Comparison of ENCODE assay signal across 8 cellular contexts in the genomic region with DNA sequence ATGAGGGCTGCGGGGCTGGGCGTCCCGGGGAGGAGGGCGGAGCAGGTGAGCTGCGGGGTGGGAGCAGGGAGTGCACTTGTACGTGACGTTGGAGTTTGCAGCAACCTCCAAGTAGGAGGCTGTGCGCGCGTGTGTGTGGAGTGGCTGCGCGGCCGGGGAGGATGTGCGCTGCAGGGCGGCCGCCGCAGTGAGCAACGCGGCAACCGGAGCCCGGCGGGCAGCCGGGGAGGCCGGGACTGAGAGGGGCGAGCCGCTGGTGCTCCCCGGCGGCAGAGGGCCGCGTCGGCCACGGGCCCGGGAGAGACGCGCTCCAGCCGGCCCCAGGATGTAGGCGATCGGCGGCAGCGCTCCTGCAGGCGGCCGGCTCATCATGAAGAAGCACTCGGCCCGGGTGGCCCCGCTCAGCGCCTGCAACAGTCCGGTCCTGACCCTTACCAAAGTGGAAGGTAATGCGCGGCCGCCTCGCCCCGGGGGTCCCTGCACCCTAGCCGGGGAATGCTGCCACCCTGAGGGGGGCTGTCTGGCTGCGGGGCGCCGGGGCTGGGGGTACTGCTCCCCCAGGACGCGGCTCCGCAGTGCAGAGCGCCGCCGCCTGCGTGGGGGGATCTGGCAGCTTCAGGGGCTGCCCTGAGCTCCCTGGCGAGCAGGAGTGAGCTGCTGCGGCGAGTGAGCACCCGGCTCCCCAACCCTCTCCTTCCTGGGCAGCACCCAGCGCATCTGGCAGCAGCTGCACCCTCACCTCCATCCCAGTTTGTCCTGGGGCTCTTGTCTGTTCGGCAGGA.
DNase-seq lines count a peak whose midpoint lies in the region; ATAC-seq and TF ChIP-seq lines count a peak whose summit lies in the region.

No MANE protein-coding gene starts in this region.

- H3K9ac ChIP-seq in colonic mucosa (ENCODE audit: low read depth in 2 of 2, low read length in 2 of 2) (no peak overlapping the region), mesendoderm (ENCODE audit: low read length) (peak overlapping the region; percentile 84), subcutaneous abdominal adipose tissue (ENCODE audit: low read length in 5 of 5) (no peak overlapping the region)

- ATAC-seq in GM18502 (IDR thresholded peaks at IDR 0.05; ENCODE audit: poor library complexity, unreplicated experiment) (peak; percentile 51), HG03025 (IDR thresholded peaks at IDR 0.05; ENCODE audit: low FRiP score, unreplicated experiment) (peak; percentile 47), GM18870 (IDR thresholded peaks at IDR 0.05; ENCODE audit: unreplicated experiment) (no peak)

- H3K56ac ChIP-seq in mesendoderm (ENCODE audit: low read length): peak overlapping the region; percentile 91

- TF ChIP-seq CTCF in colonic mucosa (IDR thresholded peaks at IDR 0.05): no peak

- H3K4me2 ChIP-seq in mesendoderm (ENCODE audit: low read length): peak overlapping the region; percentile 93

- no peak overlapping the region for H3K4ac ChIP-seq in mesendoderm (ENCODE audit: low read depth, low read length)

- H2BK120ac ChIP-seq in mesendoderm (ENCODE audit: low read depth, low read length): no peak overlapping the region

- no peaks in the 10 kb centered on the region for H3K36me3 ChIP-seq in colonic mucosa
- H3K36me3 ChIP-seq in mesendoderm (ENCODE audit: control insufficient read depth, insufficient read depth, low read length): no peaks in the 10 kb centered on the region
- no peaks in the 10 kb centered on the region for H3K36me3 ChIP-seq in subcutaneous abdominal adipose tissue (ENCODE audit: control insufficient read depth in 5 of 5, insufficient read depth in 5 of 5, low read length in 5 of 5)

- H4K5ac ChIP-seq in mesendoderm (ENCODE audit: low read length): no peak overlapping the region

- H3K27me3 ChIP-seq in colonic mucosa (peaks cover 15% of the 10 kb centered on the region), mesendoderm (ENCODE audit: insufficient read depth, low read length, poor library complexity) (no peaks in the 10 kb centered on the region), subcutaneous abdominal adipose tissue (ENCODE audit: control insufficient read depth in 5 of 5, insufficient read depth in 4 of 5, low read length in 5 of 5) (peaks cover 23 to 32% (median 28%) of the 10 kb centered on the region in 5 donors)

- no peaks in the 10 kb centered on the region for H3K9me3 ChIP-seq in colonic mucosa
- peaks cover 0 to 3% (median 0%) of the 10 kb centered on the region in 5 donors for H3K9me3 ChIP-seq in subcutaneous abdominal adipose tissue (ENCODE audit: control insufficient read depth in 5 of 5, low read length in 5 of 5)

- DNase-seq in SW480 (ENCODE audit: low spot score) (peak; percentile 7), colonic mucosa (no peak), mesendoderm (peak; percentile 64), NCI-H1436 (lab: John Stamatoyannopoulos, UW) (no peak)

- H3K27ac ChIP-seq in colonic mucosa (no peak overlapping the region), mesendoderm (ENCODE audit: low read depth, low read length) (no peak overlapping the region), subcutaneous abdominal adipose tissue (ENCODE audit: low read depth, low read length) (no peak overlapping the region)

- no peaks in the 10 kb centered on the region for H3K79me1 ChIP-seq in mesendoderm (ENCODE audit: low read length)

- no peak overlapping the region for H2AK5ac ChIP-seq in mesendoderm (ENCODE audit: low read length)

- H3K79me2 ChIP-seq in mesendoderm (ENCODE audit: control insufficient read depth, insufficient read depth, low read length): no peaks in the 10 kb centered on the region

- no CpG with 5 or more reads among the region's 69 CpGs for WGBS in mesendoderm (ENCODE audit: extremely low coverage, insufficient coverage, low lambda C conversion rate)

- intact Hi-C loops in colonic mucosa (cut with DNase I): no loop called here

- H4K8ac ChIP-seq in mesendoderm (ENCODE audit: low read depth, low read length): no peak overlapping the region

- H3K4me3 ChIP-seq in colonic mucosa: peak overlapping the region; percentile 35
- H3K4me3 ChIP-seq in mesendoderm (ENCODE audit: low read length): peak overlapping the region; percentile 65
- peak overlapping the region in 4 of 5 donors; percentile 23 to 50 (median 38) for H3K4me3 ChIP-seq in subcutaneous abdominal adipose tissue (ENCODE audit: low read depth in 1 of 5, low read length in 5 of 5)

- H2BK5ac ChIP-seq in mesendoderm (ENCODE audit: low read length): peak overlapping the region; percentile 50

- peak overlapping the region; percentile 31 for H3K18ac ChIP-seq in mesendoderm (ENCODE audit: low read length)

- H3K23ac ChIP-seq in mesendoderm (ENCODE audit: low read length): peak overlapping the region; percentile 9

- no peak overlapping the region for H2BK15ac ChIP-seq in mesendoderm (replicated peaks; ENCODE audit: low read depth)

- H3K4me1 ChIP-seq in colonic mucosa (peaks cover 4% of the 10 kb centered on the region), mesendoderm (ENCODE audit: control insufficient read depth, low read depth, low read length) (peaks cover 5% of the 10 kb centered on the region), subcutaneous abdominal adipose tissue (ENCODE audit: control insufficient read depth in 5 of 5, insufficient read depth in 5 of 5, low read length in 5 of 5) (peaks cover 0 to 18% (median 6%) of the 10 kb centered on the region in 5 donors)

Comparison
In these comparisons a context has a peak if more than half of its experiments do, and no peak if none do; other contexts are left out.
1. DNase-seq: peak in SW480 (single experiment) and mesendoderm (single experiment); none in colonic mucosa (single experiment) and NCI-H1436 (single experiment).
2. Peak in every context shown above with its lines, with median percentiles within 50 percentile points of each other: H3K4me3 ChIP-seq.